ENCODE assay signal across 27 cellular contexts in the genomic region with DNA sequence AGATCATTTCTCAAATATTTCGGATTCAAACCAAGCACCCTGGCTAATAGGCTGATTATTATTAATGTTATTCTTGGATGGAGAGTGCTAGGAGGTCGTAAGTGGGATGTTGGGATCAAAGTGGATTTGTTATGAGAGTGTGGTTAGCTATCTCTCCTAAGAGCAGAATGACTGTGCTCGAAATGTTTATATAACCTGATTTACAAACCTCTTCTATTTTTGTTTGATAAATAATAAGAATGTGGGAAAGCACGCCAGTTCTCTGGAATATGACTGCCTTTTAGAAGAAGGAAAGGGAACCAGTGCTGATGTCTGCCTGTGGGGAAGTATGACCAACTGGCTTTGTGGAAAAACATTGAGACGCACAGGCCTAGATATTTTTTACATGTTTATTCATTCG.
DNase-seq lines count a peak whose midpoint lies in the region; ATAC-seq and TF ChIP-seq lines count a peak whose summit lies in the region.
"Had no signal": no experiment of that assay in that cellular context is flagged by ENCODE, and none has a peak within 500 bp of the region (broad histone marks: within the 10 kb centered on the region; RNA-seq: fewer than 3 reads in every experiment).

No MANE protein-coding gene starts in this region.

- DNase-seq in EH (ENCODE audit: low read depth) (peak; percentile 91), amniotic epithelial cell (ENCODE audit: low read depth) (peak; percentile 64), fibroblast of pulmonary artery (ENCODE audit: low read depth) (peak; percentile 49), non-pigmented ciliary epithelial cell (ENCODE audit: low read depth) (peak; percentile 70), D341Med (ENCODE audit: low spot score) (no peak), T-cell (no peak), RPMI8226 (no peak)
- DNase-seq in activated naive CD4-positive, alpha-beta T cell treated with anti-CD3 and anti-CD28 coated beads, Interleukin-2, amount 10 ng/mL, durations not matched to agents 7 days and 5 days = no peak
- DNase-seq: activated CD4-positive, alpha-beta T cell treated with anti-CD3 and anti-CD28 coated beads for 4 hours; activated T-cell treated with anti-CD3 and anti-CD28 coated beads, Interleukin-2, amount 50 U/mL, for 24 hours; amniotic stem cell; COR-L47; DMS79; H7; hypothalamus; NCI-H1694 treated with DMSO at 0.1 percent for 48 hours; NCI-H2171 treated with DMSO at 0.1 percent for 48 hours; nucleus accumbens; SK-N-SH; stimulated activated CD4-positive, alpha-beta T cell treated with anti-CD3 and anti-CD28 coated beads, Interleukin-4, amount 100 ng/mL, for 1 hour; stimulated activated naive B cell treated with anti-CD40 and anti-IgM and Interleukin-4, amounts not matched to agents 10 μg/mL and 1 μg/mL and 100 μg/mL, for 72 hours; T-helper 2 cell had no signal

- ATAC-seq in T-cell (replicated peaks in 1 of 4) = no peak
- ATAC-seq: GM12878; stimulated activated naive B cell treated with anti-CD40 and anti-IgM and Interleukin-4, amounts not matched to agents 10 μg/mL and 1 μg/mL and 100 μg/mL, for 72 hours had no signal

- H3K9me3 Mint-ChIP-seq in activated naive CD4-positive, alpha-beta T cell treated with anti-CD3 and anti-CD28 coated beads, Interleukin-2, amount 10 ng/mL, durations not matched to agents 7 days and 5 days = no peaks in the 10 kb centered on the region
- peaks cover 0 to 3% (median 0%) of the 10 kb centered on the region in 3 donors for H3K9me3 Mint-ChIP-seq in T-cell
- H3K9me3 Mint-ChIP-seq: activated T-cell treated with anti-CD3 and anti-CD28 coated beads, Interleukin-2, amount 50 U/mL, for 24 hours had no signal

- no peaks in the 10 kb centered on the region for H3K27me3 Mint-ChIP-seq in activated naive CD4-positive, alpha-beta T cell treated with anti-CD3 and anti-CD28 coated beads, Interleukin-2, amount 10 ng/mL, durations not matched to agents 7 days and 5 days
- peaks cover 0 to 7% of the 10 kb centered on the region in 2 donors for H3K27me3 Mint-ChIP-seq in T-cell
- H3K27me3 Mint-ChIP-seq: central memory CD8-positive, alpha-beta T cell had no signal

- CTCF ChIA-PET in activated naive CD4-positive, alpha-beta T cell treated with anti-CD3 and anti-CD28 coated beads, Interleukin-2, amount 10 ng/mL, durations not matched to agents 7 days and 5 days (lab: Charles Lee) = no interaction called here
- CTCF ChIA-PET in T-cell (lab: Charles Lee) = no interaction called here

- no peak for TF ChIP-seq CTCF in fibroblast of pulmonary artery (IDR thresholded peaks at IDR 0.05; ENCODE audit: low read length, missing control alignments)

- H3K36me3 Mint-ChIP-seq in activated naive CD4-positive, alpha-beta T cell treated with anti-CD3 and anti-CD28 coated beads, Interleukin-2, amount 10 ng/mL, durations not matched to agents 7 days and 5 days = no peaks in the 10 kb centered on the region
- H3K36me3 Mint-ChIP-seq in T-cell = no peaks in the 10 kb centered on the region
- H3K36me3 Mint-ChIP-seq: stimulated activated naive B cell treated with anti-CD40 and anti-IgM and Interleukin-4, amounts not matched to agents 10 μg/mL and 1 μg/mL and 100 μg/mL, for 72 hours had no signal

- no peak overlapping the region for H3K4me3 Mint-ChIP-seq in activated naive CD4-positive, alpha-beta T cell treated with anti-CD3 and anti-CD28 coated beads, Interleukin-2, amount 10 ng/mL, durations not matched to agents 7 days and 5 days
- no peak overlapping the region for H3K4me3 Mint-ChIP-seq in T-cell
- H3K4me3 Mint-ChIP-seq: activated T-cell treated with anti-CD3 and anti-CD28 coated beads, Interleukin-2, amount 50 U/mL, for 24 hours; central memory CD8-positive, alpha-beta T cell; stimulated activated naive B cell treated with anti-CD40 and anti-IgM and Interleukin-4, amounts not matched to agents 10 μg/mL and 1 μg/mL and 100 μg/mL, for 72 hours had no signal

- POLR2A ChIA-PET in T-cell (lab: Charles Lee) = no interaction called here

- no peak overlapping the region for H3K4me3 ChIP-seq in fibroblast of pulmonary artery (replicated peaks; ENCODE audit: low read depth, low read length)
- H3K4me3 ChIP-seq: BLaER1 treated with 17β-estradiol and CSF1 and Interleukin-3, amounts not matched to agents 10 nM and 100 nM; GM12878; lung; suprapubic skin had no signal

- H3K4me1 Mint-ChIP-seq in activated naive CD4-positive, alpha-beta T cell treated with anti-CD3 and anti-CD28 coated beads, Interleukin-2, amount 10 ng/mL, durations not matched to agents 7 days and 5 days = no peaks in the 10 kb centered on the region
- H3K4me1 Mint-ChIP-seq in T-cell = no peaks in the 10 kb centered on the region
- H3K4me1 Mint-ChIP-seq: central memory CD8-positive, alpha-beta T cell; stimulated activated naive B cell treated with anti-CD40 and anti-IgM and Interleukin-4, amounts not matched to agents 10 μg/mL and 1 μg/mL and 100 μg/mL, for 72 hours had no signal

- H3K27ac Mint-ChIP-seq in activated naive CD4-positive, alpha-beta T cell treated with anti-CD3 and anti-CD28 coated beads, Interleukin-2, amount 10 ng/mL, durations not matched to agents 7 days and 5 days = no peak overlapping the region
- no peak overlapping the region for H3K27ac Mint-ChIP-seq in T-cell
- H3K27ac Mint-ChIP-seq: activated T-cell treated with anti-CD3 and anti-CD28 coated beads, Interleukin-2, amount 50 U/mL, for 24 hours; stimulated activated naive B cell treated with anti-CD40 and anti-IgM and Interleukin-4, amounts not matched to agents 10 μg/mL and 1 μg/mL and 100 μg/mL, for 72 hours had no signal

Comparison
In these comparisons a context has a peak if more than half of its experiments do, and no peak if none do; other contexts are left out.
1. DNase-seq: peak in EH (single experiment), amniotic epithelial cell (single experiment), fibroblast of pulmonary artery (single experiment) and non-pigmented ciliary epithelial cell (single experiment); none in activated naive CD4-positive, alpha-beta T cell treated with anti-CD3 and anti-CD28 coated beads, Interleukin-2, amount 10 ng/mL, durations not matched to agents 7 days and 5 days (single experiment), D341Med (single experiment), T-cell (0 of 34) and RPMI8226 (single experiment).